ENCODE assay signal across 24 cellular contexts in genomic region chr5:135095871-135096270, GRCh38.
"Had no signal": no experiment of that assay in that cellular context is flagged by ENCODE, and none has a peak within 500 bp of the region (broad histone marks: within the 10 kb centered on the region; RNA-seq: fewer than 3 reads in every experiment).

No MANE protein-coding gene starts in this region.

- DNase-seq: central memory CD4-positive, alpha-beta T cell; effector CD4-positive, alpha-beta T cell; endodermal cell; foreskin melanocyte; kidney; mesenchymal stem cell; mucosa of descending colon; naive B cell; nucleus accumbens; stimulated activated CD4-positive, alpha-beta T cell treated with anti-CD3 and anti-CD28 coated beads, Interleukin-15, amount 100 ng/mL, for 24 hours; stimulated activated CD4-positive, alpha-beta T cell treated with anti-CD3 and anti-CD28 coated beads, Interleukin-4, amount 100 ng/mL, for 1 hour; stimulated activated CD8-positive, alpha-beta memory T cell treated with anti-CD3 and anti-CD28 coated beads, Interleukin-4, amount 100 ng/mL, for 48 hours; stimulated activated naive CD4-positive, alpha-beta T cell; stimulated activated naive CD8-positive, alpha-beta T cell treated with anti-CD3 and anti-CD28 coated beads, Interleukin-15, amount 100 ng/mL, for 72 hours; transverse colon had no signal

- FAIRE-seq: colon, kidney had no signal

- H3K27ac ChIP-seq: dorsolateral prefrontal cortex, epithelial cell of prostate, esophagus muscularis mucosa, skin epidermis, suprapubic skin, transverse colon, vagina had no signal

- H3K4me1 ChIP-seq: esophagus muscularis mucosa, suprapubic skin, transverse colon had no signal

- H3K36me3 ChIP-seq: esophagus muscularis mucosa, suprapubic skin, transverse colon, vagina had no signal

- ATAC-seq: left lobe of liver; mucosa of descending colon; stimulated activated naive CD8-positive, alpha-beta T cell treated with anti-CD3 and anti-CD28 coated beads, Interleukin-15, amount 100 ng/mL, for 72 hours had no signal

- H3K9me3 ChIP-seq: esophagus muscularis mucosa, mucosa of descending colon, suprapubic skin, transverse colon, vagina had no signal

- H3K27me3 ChIP-seq: esophagus muscularis mucosa, transverse colon, vagina had no signal

- H3K4me3 ChIP-seq: dorsolateral prefrontal cortex, esophagus muscularis mucosa, lung, mucosa of descending colon, skin epidermis, suprapubic skin, transverse colon, vagina had no signal
